8 cellular contexts compared by ENCODE assay signal in the genomic region with DNA sequence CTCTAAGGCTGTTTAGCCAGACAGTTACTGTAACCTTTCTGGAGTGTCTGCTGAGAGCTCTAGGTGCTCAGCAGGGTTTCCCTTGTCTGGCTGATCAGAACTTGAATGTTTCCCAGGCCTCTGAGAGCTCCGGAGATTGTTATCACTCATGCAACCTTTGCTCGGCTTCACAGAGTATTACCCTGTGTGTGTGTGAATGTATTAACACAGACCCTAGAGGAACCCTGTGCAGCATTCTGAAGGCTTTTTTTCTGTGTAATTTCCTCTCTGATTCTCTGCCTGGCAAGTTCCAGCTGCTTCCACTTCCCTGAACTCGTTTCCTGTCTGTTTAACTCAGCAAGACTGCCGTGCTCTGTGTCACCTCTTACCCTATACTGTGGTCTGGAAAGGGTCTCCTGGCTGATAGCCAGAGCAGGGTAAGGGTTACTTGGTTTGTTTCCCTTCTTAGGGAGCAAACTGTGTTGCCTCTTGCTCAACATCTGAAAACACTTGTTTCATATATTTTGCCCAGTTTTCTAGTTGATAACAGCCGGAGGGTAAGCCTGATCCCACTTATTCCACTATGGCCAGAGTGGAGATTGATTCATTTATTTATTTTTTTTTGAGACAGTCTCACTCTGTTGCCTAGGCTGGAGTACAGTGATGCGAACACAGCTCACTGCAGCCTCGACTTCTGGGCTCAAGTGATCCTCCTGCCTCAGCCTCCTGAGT. TPM values are rescaled to one million over a fixed set of nuclear protein-coding genes. Genes with fewer than 3 reads are reported as not detected.
DNase-seq lines count a peak whose midpoint lies in the region; ATAC-seq and TF ChIP-seq lines count a peak whose summit lies in the region.

No MANE protein-coding gene starts in this region.

- peaks cover 6 to 17% of the 10 kb centered on the region in 2 donors for H3K36me3 Mint-ChIP-seq in activated naive CD4-positive, alpha-beta T cell treated with anti-CD3 and anti-CD28 coated beads, Interleukin-2, amount 50 U/mL, for 72 hours

- TF ChIP-seq CTCF in liver (IDR thresholded peaks at IDR 0.05; ENCODE audit: low read depth, low read length, missing input control) (no peak), upper lobe of right lung (IDR thresholded peaks at IDR 0.05) (no peak)

- H3K4me3 ChIP-seq in adipocyte (ENCODE audit: low read length) = peak overlapping the region; percentile 10
- H3K4me3 ChIP-seq in liver (ENCODE audit: low read depth in 1 of 3, low read length in 3 of 3) = no peak overlapping the region
- H3K4me3 ChIP-seq in upper lobe of right lung = no peak overlapping the region

- H3K9ac ChIP-seq in adipocyte (ENCODE audit: low read length) = peak overlapping the region; percentile 78
- H3K9ac ChIP-seq in liver (ENCODE audit: low read depth in 1 of 2, low read length in 2 of 2) = no peak overlapping the region

- TF ChIP-seq RAD21 in liver (IDR thresholded peaks at IDR 0.05) = no peak

- peak overlapping the region; percentile 5 to 65 for H3K27ac Mint-ChIP-seq in activated naive CD4-positive, alpha-beta T cell treated with anti-CD3 and anti-CD28 coated beads, Interleukin-2, amount 50 U/mL, for 72 hours

- intact Hi-C loops in upper lobe of right lung (cut with DNase I) = no loop called here

- H3K27ac ChIP-seq in liver (ENCODE audit: low read depth in 1 of 2, low read length in 2 of 2) (peak overlapping the region; percentile 58 to 69), upper lobe of right lung (peak overlapping the region; percentile 61)

- no peak for ATAC-seq in activated naive CD4-positive, alpha-beta T cell treated with anti-CD3 and anti-CD28 coated beads, Interleukin-2, amount 50 U/mL, for 72 hours
- ATAC-seq in upper lobe of right lung = peak; percentile 67
- no peak for ATAC-seq in HG03571 (IDR thresholded peaks at IDR 0.05; ENCODE audit: unreplicated experiment)
- ATAC-seq in HG02885 (IDR thresholded peaks at IDR 0.05; ENCODE audit: poor library complexity, unreplicated experiment) = no peak

- no peak for DNase-seq in activated naive CD4-positive, alpha-beta T cell treated with anti-CD3 and anti-CD28 coated beads, Interleukin-2, amount 50 U/mL, for 72 hours (ENCODE audit: low spot score in 2 of 2)
- no peak for DNase-seq in activated naive CD4-positive, alpha-beta T cell (lab: John Stamatoyannopoulos, UW)
- DNase-seq in adipocyte (ENCODE audit: low read depth) (peak; percentile 11), upper lobe of right lung (no peak), NCI-H69 (lab: John Stamatoyannopoulos, UW) (no peak)

- H3K36me3 ChIP-seq in adipocyte (ENCODE audit: control insufficient read depth, insufficient read depth, low read length, severe bottlenecking) (peaks cover 25% of the 10 kb centered on the region), liver (ENCODE audit: control insufficient read depth in 4 of 4, insufficient read depth in 3 of 4, low read depth in 1 of 4, low read length in 3 of 4) (peaks cover 0 to 8% (median 3%) of the 10 kb centered on the region in 4 donors), upper lobe of right lung (peaks cover 5% of the 10 kb centered on the region)

- 36% methylated on average over 7 of the region's 7 CpGs for WGBS in liver

- H3K27me3 ChIP-seq in adipocyte (replicated peaks; ENCODE audit: control insufficient read depth, insufficient read depth, low read length) = no peaks in the 10 kb centered on the region
- H3K27me3 ChIP-seq in liver (ENCODE audit: control insufficient read depth in 4 of 4, insufficient read depth in 4 of 4, low read length in 3 of 4) = no peaks in the 10 kb centered on the region
- no peaks in the 10 kb centered on the region for H3K27me3 ChIP-seq in upper lobe of right lung

- H3K9me3 Mint-ChIP-seq in activated naive CD4-positive, alpha-beta T cell treated with anti-CD3 and anti-CD28 coated beads, Interleukin-2, amount 50 U/mL, for 72 hours = no peaks in the 10 kb centered on the region

- H3K4me1 ChIP-seq in adipocyte (ENCODE audit: control insufficient read depth, insufficient read depth, low read length) = peaks cover 38% of the 10 kb centered on the region
- peaks cover 0 to 27% (median 22%) of the 10 kb centered on the region in 4 donors for H3K4me1 ChIP-seq in liver (ENCODE audit: control insufficient read depth in 4 of 4, insufficient read depth in 4 of 4, low read length in 3 of 4)
- peaks cover 27% of the 10 kb centered on the region for H3K4me1 ChIP-seq in upper lobe of right lung

- H3K9me3 ChIP-seq in adipocyte (ENCODE audit: control insufficient read depth, low read length) (no peaks in the 10 kb centered on the region), liver (ENCODE audit: control insufficient read depth in 4 of 4, low read length in 3 of 4) (no peaks in the 10 kb centered on the region), upper lobe of right lung (no peaks in the 10 kb centered on the region)

TF ChIP-seq in liver, 16 proteins besides CTCF, POLR2A, EP300 and RAD21:
- TF ChIP-seq YY1 (IDR thresholded peaks at IDR 0.05) (no peak), RXRA (IDR thresholded peaks at IDR 0.05) (peak; percentile 7 to 26), EGR1 (IDR thresholded peaks at IDR 0.05; ENCODE audit: low read depth in 2 of 2) (no peak), FOXA2 (IDR thresholded peaks at IDR 0.05) (no peak), SP1 (IDR thresholded peaks at IDR 0.05) (peak; percentile 62), GABPA (IDR thresholded peaks at IDR 0.05 in 1 of 2, conservative IDR thresholded peaks at IDR 0.05 in 1 of 2) (no peak), NR2F2 (IDR thresholded peaks at IDR 0.05) (peak; percentile 89), TAF1 (conservative IDR thresholded peaks at IDR 0.05) (no peak), JUND (IDR thresholded peaks at IDR 0.05) (no peak), HNF4A (conservative IDR thresholded peaks at IDR 0.05) (peak; percentile 28 to 58)
- TF ChIP-seq, protein P1, sequence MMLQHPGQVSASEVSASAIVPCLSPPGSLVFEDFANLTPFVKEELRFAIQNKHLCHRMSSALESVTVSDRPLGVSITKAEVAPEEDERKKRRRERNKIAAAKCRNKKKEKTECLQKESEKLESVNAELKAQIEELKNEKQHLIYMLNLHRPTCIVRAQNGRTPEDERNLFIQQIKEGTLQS (IDR thresholded peaks at IDR 0.05) = no peak
- TF ChIP-seq, protein P2, sequence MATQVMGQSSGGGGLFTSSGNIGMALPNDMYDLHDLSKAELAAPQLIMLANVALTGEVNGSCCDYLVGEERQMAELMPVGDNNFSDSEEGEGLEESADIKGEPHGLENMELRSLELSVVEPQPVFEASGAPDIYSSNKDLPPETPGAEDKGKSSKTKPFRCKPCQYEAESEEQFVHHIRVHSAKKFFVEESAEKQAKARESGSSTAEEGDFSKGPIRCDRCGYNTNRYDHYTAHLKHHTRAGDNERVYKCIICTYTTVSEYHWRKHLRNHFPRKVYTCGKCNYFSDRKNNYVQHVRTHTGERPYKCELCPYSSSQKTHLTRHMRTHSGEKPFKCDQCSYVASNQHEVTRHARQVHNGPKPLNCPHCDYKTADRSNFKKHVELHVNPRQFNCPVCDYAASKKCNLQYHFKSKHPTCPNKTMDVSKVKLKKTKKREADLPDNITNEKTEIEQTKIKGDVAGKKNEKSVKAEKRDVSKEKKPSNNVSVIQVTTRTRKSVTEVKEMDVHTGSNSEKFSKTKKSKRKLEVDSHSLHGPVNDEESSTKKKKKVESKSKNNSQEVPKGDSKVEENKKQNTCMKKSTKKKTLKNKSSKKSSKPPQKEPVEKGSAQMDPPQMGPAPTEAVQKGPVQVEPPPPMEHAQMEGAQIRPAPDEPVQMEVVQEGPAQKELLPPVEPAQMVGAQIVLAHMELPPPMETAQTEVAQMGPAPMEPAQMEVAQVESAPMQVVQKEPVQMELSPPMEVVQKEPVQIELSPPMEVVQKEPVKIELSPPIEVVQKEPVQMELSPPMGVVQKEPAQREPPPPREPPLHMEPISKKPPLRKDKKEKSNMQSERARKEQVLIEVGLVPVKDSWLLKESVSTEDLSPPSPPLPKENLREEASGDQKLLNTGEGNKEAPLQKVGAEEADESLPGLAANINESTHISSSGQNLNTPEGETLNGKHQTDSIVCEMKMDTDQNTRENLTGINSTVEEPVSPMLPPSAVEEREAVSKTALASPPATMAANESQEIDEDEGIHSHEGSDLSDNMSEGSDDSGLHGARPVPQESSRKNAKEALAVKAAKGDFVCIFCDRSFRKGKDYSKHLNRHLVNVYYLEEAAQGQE (IDR thresholded peaks at IDR 0.05) = no peak
- TF ChIP-seq, protein P3, sequence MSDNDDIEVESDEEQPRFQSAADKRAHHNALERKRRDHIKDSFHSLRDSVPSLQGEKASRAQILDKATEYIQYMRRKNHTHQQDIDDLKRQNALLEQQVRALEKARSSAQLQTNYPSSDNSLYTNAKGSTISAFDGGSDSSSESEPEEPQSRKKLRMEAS (IDR thresholded peaks at IDR 0.05) = peak; percentile 58

RNA-seq across cellular contexts. Expression of a gene that starts 21.7 kb away (rescaled TPM):
- 10 to 100 TPM; 33.7 to 80.2 TPM for total RNA-seq in activated naive CD4-positive, alpha-beta T cell treated with anti-CD3 and anti-CD28 coated beads, Interleukin-2, amount 50 U/mL, for 72 hours
- 10 to 100 TPM; 20.6 to 31.5 TPM for total RNA-seq in liver
- 10 to 100 TPM; 10.7 to 14.4 TPM for polyA plus RNA-seq in liver
- 30.0 TPM for total RNA-seq in upper lobe of right lung

RNA-seq across cellular contexts. Expression of a gene that starts 21.8 kb away (rescaled TPM):
- 10 to 100 TPM; 21.4 to 29.6 TPM for total RNA-seq in activated naive CD4-positive, alpha-beta T cell treated with anti-CD3 and anti-CD28 coated beads, Interleukin-2, amount 50 U/mL, for 72 hours
- 1 to 10 TPM; 6.2 to 8.3 TPM for total RNA-seq in liver
- polyA plus RNA-seq in liver = 1 to 10 TPM; 2.6 to 4.8 TPM
- total RNA-seq in upper lobe of right lung = 18.8 TPM
